Comparison of ENCODE assay signal across 19 cellular contexts in genomic region chr10:35827783-35828182, GRCh38.
A peak's percentile ranks its signal among the peaks of the same experiment; 100 is the strongest.
DNase-seq lines count a peak whose midpoint lies in the region; ATAC-seq and TF ChIP-seq lines count a peak whose summit lies in the region.
"Had no signal": no experiment of that assay in that cellular context is flagged by ENCODE, and none has a peak within 500 bp of the region (broad histone marks: within the 10 kb centered on the region; RNA-seq: fewer than 3 reads in every experiment).

No MANE protein-coding gene starts in this region.

- H3K14ac ChIP-seq in neuronal stem cell (ENCODE audit: low read length): no peak overlapping the region

- peak overlapping the region; percentile 99 for H2BK12ac ChIP-seq in neuronal stem cell (ENCODE audit: low read length)

- H3K4me3 ChIP-seq in GM23338 (no peak overlapping the region), dorsolateral prefrontal cortex (no peak overlapping the region), neuronal stem cell (ENCODE audit: low read length in 2 of 2) (no peak overlapping the region), PC-9 (no peak overlapping the region), smooth muscle cell (no peak overlapping the region)
- H3K4me3 ChIP-seq: Peyer's patch had no signal

- no peaks in the 10 kb centered on the region for H3F3A ChIP-seq in GM23338 (replicated peaks; ENCODE audit: low read depth)
- no peaks in the 10 kb centered on the region for H3F3A ChIP-seq in PC-9 (ENCODE audit: insufficient read depth, low read depth)
- no peaks in the 10 kb centered on the region for H3F3A ChIP-seq in smooth muscle cell (ENCODE audit: low read depth)

- CTCF ChIA-PET in PC-9 (lab: Charles Lee): no interaction called here

- H3K18ac ChIP-seq in neuronal stem cell (ENCODE audit: low read length): peak overlapping the region; percentile 31

- peak overlapping the region; percentile 74; the same call in 1 of the 2 replicates for H2AFZ ChIP-seq in GM23338
- no peak overlapping the region for H2AFZ ChIP-seq in neuronal stem cell (ENCODE audit: low read length)
- no peak overlapping the region for H2AFZ ChIP-seq in PC-9
- H2AFZ ChIP-seq in smooth muscle cell (ENCODE audit: low read depth): no peak overlapping the region

- H3K36me3 ChIP-seq in GM23338 (ENCODE audit: insufficient read depth) (no peaks in the 10 kb centered on the region), neuronal stem cell (replicated peaks in 1 of 2; ENCODE audit: control insufficient read depth in 2 of 2, insufficient read depth in 2 of 2, low read length in 2 of 2) (no peaks in the 10 kb centered on the region), PC-9 (ENCODE audit: low read depth) (no peaks in the 10 kb centered on the region), smooth muscle cell (ENCODE audit: low read depth) (no peaks in the 10 kb centered on the region)
- H3K36me3 ChIP-seq: BE2C, Peyer's patch had no signal

- H2BK15ac ChIP-seq in neuronal stem cell (ENCODE audit: low read length): no peak overlapping the region

- H3K27me3 ChIP-seq in GM23338 (ENCODE audit: insufficient read depth) (no peaks in the 10 kb centered on the region), dorsolateral prefrontal cortex (no peaks in the 10 kb centered on the region), neuronal stem cell (ENCODE audit: control insufficient read depth in 3 of 3, insufficient read depth in 3 of 3, low read depth in 1 of 3, low read length in 3 of 3) (no peaks in the 10 kb centered on the region), PC-9 (ENCODE audit: insufficient read depth, low read depth) (no peaks in the 10 kb centered on the region), smooth muscle cell (ENCODE audit: low read depth) (no peaks in the 10 kb centered on the region)
- H3K27me3 ChIP-seq: BE2C, Peyer's patch had no signal

- peaks cover 9% of the 10 kb centered on the region; the same call in 1 of the 2 replicates for H3K4me1 ChIP-seq in GM23338 (ENCODE audit: insufficient read depth)
- no peaks in the 10 kb centered on the region for H3K4me1 ChIP-seq in neuronal stem cell (ENCODE audit: control insufficient read depth in 2 of 2, insufficient read depth in 1 of 2, low read depth in 1 of 2, low read length in 2 of 2)
- no peaks in the 10 kb centered on the region for H3K4me1 ChIP-seq in PC-9 (replicated peaks; ENCODE audit: insufficient read depth)
- H3K4me1 ChIP-seq in smooth muscle cell (ENCODE audit: low read depth): no peaks in the 10 kb centered on the region
- H3K4me1 ChIP-seq: BE2C, Peyer's patch had no signal

- H3K4me2 ChIP-seq in GM23338: no peak overlapping the region
- no peak overlapping the region for H3K4me2 ChIP-seq in neuronal stem cell (ENCODE audit: insufficient read depth, low read length, poor library complexity, severe bottlenecking)
- no peak overlapping the region for H3K4me2 ChIP-seq in PC-9
- no peak overlapping the region for H3K4me2 ChIP-seq in smooth muscle cell
- H3K4me2 ChIP-seq: KMS-11 had no signal

- peaks cover 0 to 2% of the 10 kb centered on the region in 2 donors for H3K9me3 ChIP-seq in neuronal stem cell (replicated peaks in 1 of 2; ENCODE audit: control insufficient read depth in 2 of 2, insufficient read depth in 1 of 2, low read depth in 1 of 2, low read length in 2 of 2)
- H3K9me3 ChIP-seq in PC-9 (ENCODE audit: insufficient read depth, low read depth): no peaks in the 10 kb centered on the region
- no peaks in the 10 kb centered on the region for H3K9me3 ChIP-seq in smooth muscle cell (replicated peaks; ENCODE audit: low read depth)
- H3K9me3 ChIP-seq: BE2C, Peyer's patch had no signal

- no peak overlapping the region for H2BK120ac ChIP-seq in neuronal stem cell (ENCODE audit: low read depth, low read length)

- no peaks in the 10 kb centered on the region for H3K9me3 Mint-ChIP-seq in GM23338

- H3K4me3 Mint-ChIP-seq in GM23338: no peak overlapping the region

- H3K79me2 ChIP-seq in GM23338 (replicated peaks; ENCODE audit: insufficient read depth) (no peaks in the 10 kb centered on the region), PC-9 (ENCODE audit: low read depth) (no peaks in the 10 kb centered on the region), smooth muscle cell (ENCODE audit: low read depth) (no peaks in the 10 kb centered on the region)

- ATAC-seq in GM23338: no peak
- ATAC-seq in HG03159 (IDR thresholded peaks at IDR 0.05; ENCODE audit: unreplicated experiment): no peak
- ATAC-seq: HCT116, SK-N-SH treated with all-trans-retinoic acid at 6 μM for 48 hours had no signal

- no peaks in the 10 kb centered on the region for H4K20me1 ChIP-seq in GM23338 (replicated peaks; ENCODE audit: insufficient read depth)
- no peaks in the 10 kb centered on the region for H4K20me1 ChIP-seq in PC-9 (ENCODE audit: insufficient read depth)
- no peaks in the 10 kb centered on the region for H4K20me1 ChIP-seq in smooth muscle cell (ENCODE audit: low read depth)

- H3K4ac ChIP-seq in neuronal stem cell (ENCODE audit: low read length): no peak overlapping the region

- H3K36me3 Mint-ChIP-seq in GM23338 (ENCODE audit: low read depth): no peaks in the 10 kb centered on the region

- no peak for TF ChIP-seq CTCF in GM23338 (conservative IDR thresholded peaks at IDR 0.05; ENCODE audit: low read depth in 2 of 2)
- no peak for TF ChIP-seq CTCF in dorsolateral prefrontal cortex (IDR thresholded peaks at IDR 0.05 in 54 of 56, conservative IDR thresholded peaks at IDR 0.05 in 2 of 56; ENCODE audit: low read depth in 1 of 56, partially characterized antibody in 56 of 56)
- no peak for TF ChIP-seq CTCF in PC-9 (conservative IDR thresholded peaks at IDR 0.05)
- TF ChIP-seq CTCF in smooth muscle cell (IDR thresholded peaks at IDR 0.05; ENCODE audit: borderline replicate concordance, insufficient read depth, poor library complexity, severe bottlenecking): no peak

- H3K23ac ChIP-seq in neuronal stem cell (ENCODE audit: low read depth, low read length, poor library complexity): no peak overlapping the region

- intact Hi-C loops in dorsolateral prefrontal cortex (cut with DNase I) (loop anchor here in 1 of 2 donors (10.0 kb wide), 1 partner anchor 183 kb away; the partner anchor contains the start of gene FZD8), PC-9 (cut with micrococcal nuclease; ENCODE audit: unreplicated experiment) (no loop called here)

- H2AK5ac ChIP-seq in neuronal stem cell (ENCODE audit: low read depth, low read length): no peak overlapping the region

- H3K27ac Mint-ChIP-seq in GM23338: no peak overlapping the region

- POLR2A ChIA-PET in PC-9 (lab: Charles Lee; ENCODE audit: unreplicated experiment): no interaction called here

- peak overlapping the region; percentile 98 for H4K8ac ChIP-seq in neuronal stem cell (ENCODE audit: low read depth, low read length)

- H3K4me1 Mint-ChIP-seq in GM23338: peaks cover 13% of the 10 kb centered on the region

- no peak overlapping the region for H2BK5ac ChIP-seq in neuronal stem cell (ENCODE audit: low read length)

- no peak overlapping the region for H3K9ac ChIP-seq in neuronal stem cell (ENCODE audit: low read depth, low read length, poor library complexity)
- H3K9ac ChIP-seq in smooth muscle cell (ENCODE audit: low read depth): no peak overlapping the region
- H3K9ac ChIP-seq: KMS-11 had no signal

- no CpG with 5 or more reads among the region's 9 CpGs for WGBS in neuronal stem cell (ENCODE audit: extremely low coverage in 2 of 2, insufficient read length in 2 of 2, insufficient replicate concordance in 1 of 2), 2 donors
- WGBS in smooth muscle cell (ENCODE audit: low lambda C conversion rate): 85% methylated on average over 9 of the region's 9 CpGs

- H3K79me1 ChIP-seq in neuronal stem cell (ENCODE audit: low read depth, low read length): no peaks in the 10 kb centered on the region

- H3K27me3 Mint-ChIP-seq in GM23338 (ENCODE audit: insufficient read depth, low read depth, poor library complexity): peaks cover 2% of the 10 kb centered on the region

- H3K9me2 ChIP-seq in GM23338 (ENCODE audit: insufficient read depth): no peaks in the 10 kb centered on the region
- no peaks in the 10 kb centered on the region for H3K9me2 ChIP-seq in PC-9 (ENCODE audit: insufficient read depth)

- H4K91ac ChIP-seq in neuronal stem cell (ENCODE audit: low read depth, low read length, poor library complexity): no peak overlapping the region

- H3K27ac ChIP-seq in GM23338 (ENCODE audit: low read depth): no peak overlapping the region
- peak overlapping the region in 23 of 59 donors; percentile 8 to 72 (median 53) for H3K27ac ChIP-seq in dorsolateral prefrontal cortex
- H3K27ac ChIP-seq in neuronal stem cell (replicated peaks; ENCODE audit: low read length): no peak overlapping the region
- H3K27ac ChIP-seq in PC-9: no peak overlapping the region
- no peak overlapping the region for H3K27ac ChIP-seq in smooth muscle cell (ENCODE audit: low read depth)
- H3K27ac ChIP-seq: KMS-11, Peyer's patch had no signal

- no TSS peak for BruUV-seq in PC-9 (replicated peaks; lab: Mats Ljungman, UMichigan)

- DNase-seq in GM23338 (ENCODE audit: low spot score) (no peak), NCI-H446 (lab: John Stamatoyannopoulos, UW) (peak; percentile 10 to 54), dorsolateral prefrontal cortex (peak in 8 of 10 donors; percentile 20 to 81 (median 60)), neuronal stem cell (ENCODE audit: low spot score) (no peak), PC-9 (no peak), smooth muscle cell (lab: John Stamatoyannopoulos, UW; ENCODE audit: unreplicated experiment) (no peak)
- DNase-seq in stimulated activated CD4-positive, alpha-beta T cell treated with anti-CD3 and anti-CD28 coated beads, Interleukin-2, amount 100 ng/mL, for 48 hours: no peak
- DNase-seq: BE2C; DND-41; GOT3; NCI-H1105; NCI-H510A treated with DMSO at 0.1 percent for 48 hours; NCI-H774; NK-92 treated with Interleukin-12 subunit alpha and Interleukin-12 subunit beta, amount 100 ng/mL, for 24 hours; Peyer's patch had no signal

Comparison
In these comparisons a context has a peak if more than half of its experiments do, and no peak if none do; other contexts are left out.
1. DNase-seq: peak in NCI-H446 (2 of 2) and dorsolateral prefrontal cortex (8 of 10); none in GM23338 (single experiment), neuronal stem cell (single experiment), PC-9 (0 of 2), stimulated activated CD4-positive, alpha-beta T cell treated with anti-CD3 and anti-CD28 coated beads, Interleukin-2, amount 100 ng/mL, for 48 hours (0 of 2) and smooth muscle cell (single experiment).